Comparison of ENCODE assay signal across 14 cellular contexts in the genomic region with DNA sequence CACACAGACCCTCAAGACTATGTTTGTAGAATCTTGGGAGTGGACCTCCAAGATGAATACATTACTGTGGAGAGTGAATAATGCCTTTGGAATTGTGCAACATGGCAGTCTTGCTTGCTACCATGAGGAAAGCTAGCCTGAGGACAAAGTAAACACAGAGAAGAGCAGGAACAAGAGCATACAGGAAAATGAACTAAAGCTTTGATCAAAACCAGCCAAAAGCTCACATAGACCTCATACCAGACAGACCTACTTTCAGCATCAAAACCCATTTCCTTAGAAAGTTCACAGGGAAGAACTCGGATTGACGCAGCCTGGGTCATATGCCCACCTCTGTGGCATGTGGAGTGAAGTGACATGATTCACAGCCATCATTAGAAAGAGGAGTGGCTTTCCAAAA. TPM values are rescaled to one million over a fixed set of nuclear protein-coding genes. Genes with fewer than 3 reads are reported as not detected.
DNase-seq lines count a peak whose midpoint lies in the region; TF ChIP-seq lines count a peak whose summit lies in the region.
"Had no signal": no experiment of that assay in that cellular context is flagged by ENCODE, and none has a peak within 500 bp of the region (broad histone marks: within the 10 kb centered on the region; RNA-seq: fewer than 3 reads in every experiment).

No MANE protein-coding gene starts in this region.

- H3K9me2 ChIP-seq in hepatocyte (replicated peaks; ENCODE audit: insufficient read depth): no peaks in the 10 kb centered on the region

- peak; percentile 67 for DNase-seq in AG04449 (ENCODE audit: low read depth, low spot score)
- peak; percentile 42 for DNase-seq in HCEC 1CT
- peak; percentile 51 for DNase-seq in astrocyte of the spinal cord (ENCODE audit: low read depth, low spot score)
- peak; percentile 85 for DNase-seq in foreskin melanocyte
- DNase-seq in mucosa of gallbladder (ENCODE audit: low spot score): no peak
- DNase-seq in NCI-H2171 (lab: John Stamatoyannopoulos, UW): no peak
- DNase-seq in pons (ENCODE audit: low spot score): no peak
- no peak for DNase-seq in hepatocyte (ENCODE audit: low spot score)
- DNase-seq: activated CD4-positive, alpha-beta T cell treated with anti-CD3 and anti-CD28 coated beads, Interleukin-2, amount 10 ng/mL, durations not matched to agents 7 days and 5 days; effector CD8-positive, alpha-beta T cell; hippocampal formation; MV-4-11; stimulated activated CD8-positive, alpha-beta memory T cell treated with anti-CD3 and anti-CD28 coated beads, Interleukin-4, amount 100 ng/mL, for 48 hours had no signal

- H3K79me2 ChIP-seq in hepatocyte: peaks cover 14% of the 10 kb centered on the region

- H2AFZ ChIP-seq in hepatocyte: no peak overlapping the region

- in situ Hi-C loops in astrocyte of the spinal cord (cut with HindIII; ENCODE audit: low sequenced_read_pairs): no loop called here

- H4K20me1 ChIP-seq in hepatocyte (ENCODE audit: insufficient read depth, poor library complexity, severe bottlenecking): no peaks in the 10 kb centered on the region

- H3K4me1 ChIP-seq in hepatocyte (ENCODE audit: insufficient read depth): no peaks in the 10 kb centered on the region

- no peak overlapping the region for H3K4me2 ChIP-seq in hepatocyte

- no peak overlapping the region for H3K27ac ChIP-seq in hepatocyte

- WGBS in hepatocyte (ENCODE audit: low lambda C conversion rate, missing lambda C conversion rate): 55% methylated on average over 2 of the region's 2 CpGs

- H3K4me3 ChIP-seq in AG04449 (ENCODE audit: low read depth, low read length): no peak overlapping the region
- H3K4me3 ChIP-seq in astrocyte of the spinal cord (ENCODE audit: low read depth, low read length): no peak overlapping the region
- H3K4me3 ChIP-seq in hepatocyte: no peak overlapping the region
- H3K4me3 ChIP-seq: HAP-1 had no signal

- POLR2A ChIA-PET in AG04449 (lab: Yijun Ruan, JAX): interaction anchor here (1.3 kb wide), 1 partner anchor 29 kb away, joined by 3 read pairs; the partner anchor contains the start of gene RPS27L

- CTCF ChIA-PET in AG04449 (lab: Yijun Ruan, JAX): interaction anchor here (0.8 to 1.2 kb wide), 4 partner anchors 15 to 106 kb away, joined by 3 to 4 read pairs (median 4); no protein-coding TSS in a partner anchor

- TF ChIP-seq CTCF in AG04449 (IDR thresholded peaks at IDR 0.05; ENCODE audit: insufficient read depth, low read length, missing control alignments) (no peak), astrocyte of the spinal cord (IDR thresholded peaks at IDR 0.05; ENCODE audit: low read depth, low read length) (no peak), hepatocyte (IDR thresholded peaks at IDR 0.05; ENCODE audit: poor library complexity) (no peak)

- no peaks in the 10 kb centered on the region for H3K27me3 ChIP-seq in hepatocyte

- H3K9me3 ChIP-seq in hepatocyte (ENCODE audit: low read depth): no peaks in the 10 kb centered on the region
- H3K9me3 ChIP-seq: HAP-1 had no signal

- H3K36me3 ChIP-seq in hepatocyte (replicated peaks; ENCODE audit: insufficient read depth, low read depth): no peaks in the 10 kb centered on the region
- H3K36me3 ChIP-seq: HAP-1 had no signal

RNA-seq across cellular contexts. Expression of gene RAB8B, which starts 3.3 kb away (rescaled TPM):
- total RNA-seq in mucosa of gallbladder (41.4 TPM), hepatocyte (36.9 and 40.5 TPM in 2 replicates)
- 11.7 and 16.4 TPM in 2 replicates for polyA plus RNA-seq in hepatocyte

RNA-seq across cellular contexts. Expression of gene RPS27L, which starts 28.8 kb away (rescaled TPM):
- total RNA-seq in mucosa of gallbladder (179 TPM), hepatocyte (97.3 and 134 TPM in 2 replicates)
- polyA plus RNA-seq in hepatocyte: 525 and 528 TPM in 2 replicates

Comparison
In these comparisons a context has a peak if more than half of its experiments do, and no peak if none do; other contexts are left out.
1. DNase-seq: peak in AG04449 (single experiment), HCEC 1CT (single experiment), astrocyte of the spinal cord (single experiment) and foreskin melanocyte (single experiment); none in mucosa of gallbladder (single experiment), NCI-H2171 (single experiment), pons (single experiment) and hepatocyte (single experiment).